Comparison of ENCODE assay signal across 10 cellular contexts in genomic region chr3:128491900-128492352, GRCh38. TPM values are rescaled to one million over a fixed set of nuclear protein-coding genes. Genes with fewer than 3 reads are reported as not detected.
DNase-seq lines count a peak whose midpoint lies in the region; ATAC-seq and TF ChIP-seq lines count a peak whose summit lies in the region.
"Had no signal": no experiment of that assay in that cellular context is flagged by ENCODE, and none has a peak within 500 bp of the region (broad histone marks: within the 10 kb centered on the region; RNA-seq: fewer than 3 reads in every experiment).

No MANE protein-coding gene starts in this region.

- no peaks in the 10 kb centered on the region for H3K9me3 Mint-ChIP-seq in brain
- H3K9me3 Mint-ChIP-seq in naive thymus-derived CD8-positive, alpha-beta T cell = no peaks in the 10 kb centered on the region

- peaks cover 26% of the 10 kb centered on the region for H3K4me1 ChIP-seq in BE2C

- POLR2A ChIA-PET in naive thymus-derived CD8-positive, alpha-beta T cell (lab: Charles Lee) = no interaction called here

- DNase-seq in BE2C (no peak), HFF-Myc (ENCODE audit: extremely low read depth, low read depth) (no peak), dermis blood vessel endothelial cell (no peak), T1000 (lab: John Stamatoyannopoulos, UW) (no peak), midbrain (lab: John Stamatoyannopoulos, UW) (no peak)
- peak in 2 of 10 donors; percentile 24 to 36 for DNase-seq in naive thymus-derived CD8-positive, alpha-beta T cell
- no peak for DNase-seq in activated CD4-positive, CD25-positive, alpha-beta regulatory T cell treated with anti-CD3 and anti-CD28 coated beads, Interleukin-2, amount 50 U/mL, for 72 hours
- DNase-seq: NCI-H446 treated with DMSO at 0.1 percent for 48 hours had no signal

- peak overlapping the region in 3 of 5 experiments; percentile 33 to 72 (median 60) for H3K4me3 Mint-ChIP-seq in brain
- H3K4me3 Mint-ChIP-seq in naive thymus-derived CD8-positive, alpha-beta T cell = peak overlapping the region in 9 of 10 donors; percentile 24 to 69 (median 56)

- H3K27me3 ChIP-seq in BE2C = no peaks in the 10 kb centered on the region

- peaks cover 31% of the 10 kb centered on the region for H3K4me1 Mint-ChIP-seq in brain
- peaks cover 11 to 47% (median 37%) of the 10 kb centered on the region in 4 donors for H3K4me1 Mint-ChIP-seq in naive thymus-derived CD8-positive, alpha-beta T cell

- H3K4me3 ChIP-seq in BE2C (ENCODE audit: low read depth, low read length) (peak overlapping the region; percentile 77), HFF-Myc (replicated peaks; ENCODE audit: low read depth, low read length) (peak overlapping the region; percentile 94)

- peaks cover 100% of the 10 kb centered on the region for H3K27me3 Mint-ChIP-seq in brain
- peaks cover 31 to 86% (median 42%) of the 10 kb centered on the region in 5 donors for H3K27me3 Mint-ChIP-seq in naive thymus-derived CD8-positive, alpha-beta T cell

- TF ChIP-seq CTCF in BE2C (IDR thresholded peaks at IDR 0.05; ENCODE audit: low read depth, low read length) = no peak
- TF ChIP-seq CTCF in HFF-Myc (IDR thresholded peaks at IDR 0.05; ENCODE audit: low read depth, low read length, missing control alignments) = no peak
- TF ChIP-seq CTCF in brain (conservative IDR thresholded peaks at IDR 0.05) = no peak

- ATAC-seq in naive thymus-derived CD8-positive, alpha-beta T cell = no peak

- peak overlapping the region in 1 of 5 experiments; percentile 50 for H3K27ac Mint-ChIP-seq in brain
- no peak overlapping the region for H3K27ac Mint-ChIP-seq in naive thymus-derived CD8-positive, alpha-beta T cell

- no peaks in the 10 kb centered on the region for H3K36me3 Mint-ChIP-seq in brain
- H3K36me3 Mint-ChIP-seq in naive thymus-derived CD8-positive, alpha-beta T cell = no peaks in the 10 kb centered on the region

- H3K9me3 ChIP-seq in BE2C = no peaks in the 10 kb centered on the region

- H3K36me3 ChIP-seq in BE2C = peaks cover 60% of the 10 kb centered on the region

RNA-seq across cellular contexts. Expression of gene GATA2, which starts 1.1 kb away (rescaled TPM):
- 791 TPM for polyA plus RNA-seq in BE2C (2012; ENCODE audit: insufficient read depth, insufficient read length, low read depth)
- polyA plus RNA-seq in brain (ENCODE audit: insufficient read depth, low read depth, low replicate concordance) = 3.7 TPM
- total RNA-seq in naive thymus-derived CD8-positive, alpha-beta T cell = not detected
- not detected for polyA plus RNA-seq in naive thymus-derived CD8-positive, alpha-beta T cell
- 12.9 and 25.0 TPM in 2 replicates for total RNA-seq in dermis blood vessel endothelial cell

RNA-seq across cellular contexts. Expression of gene DNAJB8, which starts 25.2 kb away (rescaled TPM):
- 0.12 TPM for polyA plus RNA-seq in BE2C (2012; ENCODE audit: insufficient read depth, insufficient read length, low read depth)
- polyA plus RNA-seq in brain (ENCODE audit: insufficient read depth, low read depth, low replicate concordance) = not detected
- not detected for total RNA-seq in naive thymus-derived CD8-positive, alpha-beta T cell
- not detected for polyA plus RNA-seq in naive thymus-derived CD8-positive, alpha-beta T cell
- not detected in 2 replicates for total RNA-seq in dermis blood vessel endothelial cell
- total RNA-seq: temporal lobe had no signal

Comparison
In these comparisons a context has a peak if more than half of its experiments do, and no peak if none do; other contexts are left out.
1. RNA of gene GATA2, which starts 1.1 kb away (total RNA-seq): 12.9 to 25.0 TPM in dermis blood vessel endothelial cell; not detected in naive thymus-derived CD8-positive, alpha-beta T cell; every median in the first group is over 10 times any median in the second.